In genomic region chr10:120492366-120492765, GRCh38 we compare ENCODE assay signal across 31 cellular contexts. TPM values are rescaled to one million over a fixed set of nuclear protein-coding genes. Genes with fewer than 3 reads are reported as not detected.
A peak's percentile ranks its signal among the peaks of the same experiment; 100 is the strongest.
DNase-seq lines count a peak whose midpoint lies in the region; ATAC-seq, FAIRE-seq and TF ChIP-seq lines count a peak whose summit lies in the region.
"Had no signal": no experiment of that assay in that cellular context is flagged by ENCODE, and none has a peak within 500 bp of the region (broad histone marks: within the 10 kb centered on the region; RNA-seq: fewer than 3 reads in every experiment).

No MANE protein-coding gene starts in this region.

- no peak for ATAC-seq in GM21528 (IDR thresholded peaks at IDR 0.05; ENCODE audit: low FRiP score, unreplicated experiment)
- ATAC-seq: left lobe of liver, PC-3 had no signal

- no peaks in the 10 kb centered on the region for H3K4me1 Mint-ChIP-seq in osteocyte (ENCODE audit: unreplicated experiment)
- H3K4me1 Mint-ChIP-seq: activated naive CD4-positive, alpha-beta T cell treated with anti-CD3 and anti-CD28 coated beads, Interleukin-2, amount 50 U/mL, for 24 hours; neural progenitor cell had no signal

- no peaks in the 10 kb centered on the region for H3K9me3 Mint-ChIP-seq in osteocyte (ENCODE audit: unreplicated experiment)
- H3K9me3 Mint-ChIP-seq: activated naive CD4-positive, alpha-beta T cell treated with anti-CD3 and anti-CD28 coated beads, Interleukin-2, amount 50 U/mL, for 24 hours; memory B cell; neural progenitor cell; T-helper 1 cell treated with Interleukin-12 subunit alpha and Interleukin-12 subunit beta and Interleukin-4 antibody, amounts not matched to agents 30 μg/mL and 1 μg/mL, for 36 hours had no signal

- H3K4me2 ChIP-seq in endothelial cell of umbilical vein (ENCODE audit: insufficient read depth, low read length), result no peak overlapping the region
- H3K4me2 ChIP-seq: neural progenitor cell had no signal

- no peak overlapping the region for H3K4me3 Mint-ChIP-seq in osteocyte (ENCODE audit: unreplicated experiment)
- H3K4me3 Mint-ChIP-seq: activated naive CD4-positive, alpha-beta T cell treated with anti-CD3 and anti-CD28 coated beads, Interleukin-2, amount 50 U/mL, for 24 hours; memory B cell; neural progenitor cell; T-helper 1 cell treated with Interleukin-12 subunit alpha and Interleukin-12 subunit beta and Interleukin-4 antibody, amounts not matched to agents 30 μg/mL and 1 μg/mL, for 36 hours had no signal

- TF ChIP-seq CTCF in endothelial cell of umbilical vein (IDR thresholded peaks at IDR 0.05; ENCODE audit: extremely low read depth in 1 of 2, insufficient read depth in 1 of 2, low read depth in 1 of 2, low read length in 2 of 2), result no peak
- TF ChIP-seq CTCF in osteocyte (IDR thresholded peaks at IDR 0.05), result no peak

- no peaks in the 10 kb centered on the region for H3K36me3 Mint-ChIP-seq in osteocyte (ENCODE audit: unreplicated experiment)
- H3K36me3 Mint-ChIP-seq: activated naive CD4-positive, alpha-beta T cell treated with anti-CD3 and anti-CD28 coated beads, Interleukin-2, amount 50 U/mL, for 24 hours; memory B cell; neural progenitor cell had no signal

- DNase-seq in EH (ENCODE audit: low read depth) (peak; percentile 6), OCI-M2 (lab: John Stamatoyannopoulos, UW; ENCODE audit: unreplicated experiment) (peak; percentile 44), endothelial cell of umbilical vein (ENCODE audit: low read depth, low spot score) (peak; percentile 58), osteocyte (ENCODE audit: extremely low spot score, unreplicated experiment) (peak; percentile 30), ACHN (no peak), small intestine (no peak)
- DNase-seq: activated CD4-positive, alpha-beta T cell treated with anti-CD3 and anti-CD28 coated beads for 4 hours; activated CD8-positive, alpha-beta memory T cell treated with anti-CD3 and anti-CD28 coated beads for 24 hours; COR-L47; HCEC 1CT; IMR-90; NCI-H1092; NCI-H1694; NCI-H2171; NCI-H524; NK-92 treated with Interleukin-12 subunit alpha and Interleukin-12 subunit beta, amount 100 ng/mL, for 24 hours; PC-3; stimulated activated CD4-positive, alpha-beta T cell treated with anti-CD3 and anti-CD28 coated beads, Interleukin-12 subunit alpha, Interleukin-12 subunit beta, amount 100 ng/mL, for 4 hours; stimulated activated CD4-positive, alpha-beta T cell treated with anti-CD3 and anti-CD28 coated beads, Interleukin-2, amount 100 ng/mL, for 48 hours; thyroid gland had no signal

- no peaks in the 10 kb centered on the region for H4K20me1 ChIP-seq in endothelial cell of umbilical vein (replicated peaks; ENCODE audit: control insufficient read depth, extremely low read depth, insufficient read depth, low read length)

- no peaks in the 10 kb centered on the region for H3K27me3 Mint-ChIP-seq in osteocyte (ENCODE audit: unreplicated experiment)

- in situ Hi-C loops in ACHN (cut with HindIII; ENCODE audit: low pct_ligation_motif_present, low pct_unique_long_range_greater_than_20kb, low sequenced_read_pairs), result no loop called here

- dilution Hi-C loops in endothelial cell of umbilical vein (cut with MboI; ENCODE audit: extremely low pct_ligation_motif_present, low sequenced_read_pairs), result no loop called here

- FAIRE-seq in endothelial cell of umbilical vein (lab: Jason Lieb, UNC), result peak; percentile 21
- FAIRE-seq in small intestine (lab: Jason Lieb, UNC), result no peak
- FAIRE-seq: bronchial epithelial cell, G401.6, islet of Langerhans had no signal

- TF ChIP-seq POLR2A in endothelial cell of umbilical vein (IDR thresholded peaks at IDR 0.05; ENCODE audit: low read depth, low read length), result no peak

- POLR2A ChIA-PET in endothelial cell of umbilical vein (lab: Charles Lee), result no interaction called here

- H3K36me3 ChIP-seq in endothelial cell of umbilical vein (ENCODE audit: control insufficient read depth in 2 of 2, extremely low read depth in 1 of 2, insufficient read depth in 2 of 2, low read length in 2 of 2) (no peaks in the 10 kb centered on the region), small intestine (ENCODE audit: control insufficient read depth in 2 of 2, insufficient read depth in 2 of 2, low read length in 2 of 2) (no peaks in the 10 kb centered on the region)
- H3K36me3 ChIP-seq: neural progenitor cell, thyroid gland had no signal

- H3K4me3 ChIP-seq in endothelial cell of umbilical vein (replicated peaks in 1 of 3; ENCODE audit: insufficient read depth in 1 of 3, low read depth in 1 of 3, low read length in 3 of 3) (no peak overlapping the region), small intestine (ENCODE audit: low read depth in 1 of 2, low read length in 2 of 2) (no peak overlapping the region)
- H3K4me3 ChIP-seq: neural progenitor cell, SK-N-MC, thyroid gland had no signal

- H3K27me3 ChIP-seq in endothelial cell of umbilical vein (ENCODE audit: control insufficient read depth in 2 of 2, insufficient read depth in 2 of 2, low read length in 2 of 2) (no peaks in the 10 kb centered on the region), small intestine (ENCODE audit: control insufficient read depth in 2 of 2, insufficient read depth in 2 of 2, low read length in 2 of 2) (no peaks in the 10 kb centered on the region)
- H3K27me3 ChIP-seq: neural progenitor cell, thyroid gland had no signal

- no peaks in the 10 kb centered on the region for H3K9me3 ChIP-seq in endothelial cell of umbilical vein (replicated peaks; ENCODE audit: control insufficient read depth, insufficient read depth, low read length)
- no peaks in the 10 kb centered on the region for H3K9me3 ChIP-seq in small intestine (ENCODE audit: control insufficient read depth, low read depth)
- H3K9me3 ChIP-seq: thyroid gland had no signal

- CTCF ChIA-PET in endothelial cell of umbilical vein (lab: Charles Lee), result interaction anchor here (1.5 kb wide), 1 partner anchor 12 kb away, joined by 4 read pairs; no protein-coding TSS in a partner anchor

- no peaks in the 10 kb centered on the region for H3K79me2 ChIP-seq in endothelial cell of umbilical vein (ENCODE audit: control insufficient read depth, insufficient read depth, low read length)
- H3K79me2 ChIP-seq: parathyroid adenoma had no signal

- H2AFZ ChIP-seq in endothelial cell of umbilical vein (ENCODE audit: low read depth, low read length), result no peak overlapping the region
- H2AFZ ChIP-seq: neural progenitor cell, parathyroid adenoma had no signal

- H3K4me1 ChIP-seq in endothelial cell of umbilical vein (ENCODE audit: control insufficient read depth, extremely low read depth, insufficient read depth, low read length), result no peaks in the 10 kb centered on the region
- H3K4me1 ChIP-seq in small intestine (ENCODE audit: control insufficient read depth in 2 of 2, insufficient read depth in 1 of 2, low read depth in 1 of 2, low read length in 1 of 2), result no peaks in the 10 kb centered on the region
- H3K4me1 ChIP-seq: neural progenitor cell, parathyroid adenoma, thyroid gland had no signal

- intact Hi-C loops in endothelial cell of umbilical vein (cut with micrococcal nuclease), result no loop called here

- 18 to 23% (median 19%) methylated on average over 3 of the region's 3 CpGs for WGBS in small intestine, 3 donors

- no peak overlapping the region for H3K27ac ChIP-seq in endothelial cell of umbilical vein (ENCODE audit: insufficient read depth, low read depth, low read length)
- no peak overlapping the region for H3K27ac ChIP-seq in small intestine (ENCODE audit: low read depth in 1 of 2, low read length in 1 of 2)
- H3K27ac ChIP-seq: neural progenitor cell, parathyroid adenoma, SK-N-MC, thyroid gland had no signal

- no peak overlapping the region for H3K9ac ChIP-seq in endothelial cell of umbilical vein (replicated peaks; ENCODE audit: extremely low read depth, insufficient read depth, low read length)
- H3K9ac ChIP-seq: neural progenitor cell, parathyroid adenoma had no signal

- no peaks in the 10 kb centered on the region for H3K9me1 ChIP-seq in endothelial cell of umbilical vein (replicated peaks; ENCODE audit: control insufficient read depth, extremely low read depth, insufficient read depth, low read length)

- BruUV-seq in endothelial cell of umbilical vein (replicated peaks; lab: Mats Ljungman, UMichigan), result no TSS peak

- no peak overlapping the region for H3K27ac Mint-ChIP-seq in osteocyte (ENCODE audit: unreplicated experiment)
- H3K27ac Mint-ChIP-seq: activated naive CD4-positive, alpha-beta T cell treated with anti-CD3 and anti-CD28 coated beads, Interleukin-2, amount 50 U/mL, for 24 hours; memory B cell; neural progenitor cell; T-helper 1 cell treated with Interleukin-12 subunit alpha and Interleukin-12 subunit beta and Interleukin-4 antibody, amounts not matched to agents 30 μg/mL and 1 μg/mL, for 36 hours had no signal

TF ChIP-seq in endothelial cell of umbilical vein, 7 proteins besides CTCF, POLR2A, EP300 and RAD21:
- TF ChIP-seq FOS (IDR thresholded peaks at IDR 0.05; ENCODE audit: borderline replicate concordance, insufficient read depth, low read length), result no peak
- no peak for TF ChIP-seq GATA2 (IDR thresholded peaks at IDR 0.05; ENCODE audit: insufficient read depth, insufficient read length, low read depth, low read length)
- TF ChIP-seq POLR2AphosphoS5 (IDR thresholded peaks at IDR 0.05; ENCODE audit: insufficient read depth, low read depth, low read length), result no peak
- no peak for TF ChIP-seq MAX (IDR thresholded peaks at IDR 0.05; ENCODE audit: insufficient read depth, insufficient read length)
- TF ChIP-seq JUN (IDR thresholded peaks at IDR 0.05; ENCODE audit: borderline replicate concordance, insufficient read depth, insufficient read length, low read depth), result no peak
- no peak for TF ChIP-seq EZH2 (IDR thresholded peaks at IDR 0.05; ENCODE audit: borderline replicate concordance, low read depth, low read length, severe bottlenecking)
- TF ChIP-seq MYC (IDR thresholded peaks at IDR 0.05; ENCODE audit: low read depth, low read length), result no peak

RNA-seq across cellular contexts. Expression of gene PLPP4, which starts 35.3 kb away (rescaled TPM):
- 15.5 and 17.1 TPM in 2 replicates for total RNA-seq in endothelial cell of umbilical vein
- 33.0 and 36.4 TPM in 2 replicates for polyA plus RNA-seq in endothelial cell of umbilical vein
- polyA plus RNA-seq in endothelial cell of umbilical vein (2011; cell fraction: cytosol; rRNA removed), result 30.4 and 32.4 TPM in 2 replicates
- polyA plus RNA-seq in endothelial cell of umbilical vein (2011; cell fraction: nucleus; rRNA removed), result 34.5 and 41.4 TPM in 2 replicates
- 37.3 and 39.5 TPM in 2 replicates for polyA plus RNA-seq in endothelial cell of umbilical vein (2012)
- 22.8 and 24.2 TPM in 2 replicates for polyA minus RNA-seq in endothelial cell of umbilical vein
- polyA minus RNA-seq in endothelial cell of umbilical vein (2011; cell fraction: cytosol; rRNA and poly(A)+ RNA removed), result not detected
- 19.6 and 22.1 TPM in 2 replicates for polyA minus RNA-seq in endothelial cell of umbilical vein (2011; cell fraction: nucleus; rRNA and poly(A)+ RNA removed)
- total RNA-seq in osteocyte, result 1.9 and 2.0 TPM in 2 replicates
- under 1 TPM in 1 of 3 donors, not detected in 2; 0.60 TPM for polyA plus RNA-seq in small intestine

Comparison
In these comparisons a context has a peak if more than half of its experiments do, and no peak if none do; other contexts are left out.
1. DNase-seq: peak in EH (single experiment), OCI-M2 (single experiment), endothelial cell of umbilical vein (single experiment) and osteocyte (single experiment); none in ACHN (single experiment) and small intestine (single experiment).